ENCODE assay signal across 8 cellular contexts in genomic region chr5:140345919-140346347, GRCh38. TPM values are rescaled to one million over a fixed set of nuclear protein-coding genes. Genes with fewer than 3 reads are reported as not detected.
A peak's percentile ranks its signal among the peaks of the same experiment; 100 is the strongest.
DNase-seq lines count a peak whose midpoint lies in the region; ATAC-seq and TF ChIP-seq lines count a peak whose summit lies in the region.

No MANE protein-coding gene starts in this region.

- peak overlapping the region; percentile 74; the same call in 1 of the 2 replicates for H3K4me2 ChIP-seq in MM.1S (ENCODE audit: low read depth, low read length)

- H3K9me3 ChIP-seq in MM.1S (replicated peaks; ENCODE audit: insufficient read depth, low read length) (no peaks in the 10 kb centered on the region), prostate gland (no peaks in the 10 kb centered on the region)

- H3K4me3 ChIP-seq in MM.1S (ENCODE audit: low read length) (peak overlapping the region; percentile 58), astrocyte of the cerebellum (ENCODE audit: low read depth, low read length) (peak overlapping the region; percentile 55), prostate gland (peak overlapping the region; percentile 71 to 89)

- H3K4me1 ChIP-seq in MM.1S (ENCODE audit: low read length) = peaks cover 43% of the 10 kb centered on the region
- peaks cover 8% of the 10 kb centered on the region for H3K4me1 ChIP-seq in prostate gland (replicated peaks)

- peak overlapping the region; percentile 50 for H2AFZ ChIP-seq in MM.1S (ENCODE audit: low read length)

- H3K79me2 ChIP-seq in MM.1S (ENCODE audit: low read length) = no peaks in the 10 kb centered on the region; the same call in 1 of the 2 replicates

- H3K27me3 ChIP-seq in MM.1S (replicated peaks; ENCODE audit: insufficient read depth, low read length) (no peaks in the 10 kb centered on the region), prostate gland (replicated peaks; ENCODE audit: insufficient read depth) (no peaks in the 10 kb centered on the region)

- TF ChIP-seq POLR2A in prostate gland (IDR thresholded peaks at IDR 0.05) = no peak

- in situ Hi-C loops in G401 (cut with HindIII; ENCODE audit: low sequenced_read_pairs) (no loop called here), astrocyte of the cerebellum (cut with HindIII; ENCODE audit: low sequenced_read_pairs) (loop anchor here (5.0 kb wide), 3 partner anchors 34 to 114 kb away; no protein-coding TSS in a partner anchor)

- TF ChIP-seq CTCF in MM.1S (IDR thresholded peaks at IDR 0.05; ENCODE audit: low read length) (no peak), astrocyte of the cerebellum (IDR thresholded peaks at IDR 0.05; ENCODE audit: low read depth, low read length, missing control alignments) (peak; percentile 57), prostate gland (IDR thresholded peaks at IDR 0.05) (peak; percentile 14 to 57 (median 47))

- H3K27ac ChIP-seq in MM.1S (ENCODE audit: low read length) = no peak overlapping the region
- peak overlapping the region; percentile 75 to 79 for H3K27ac ChIP-seq in prostate gland

- whole genome bisulfite sequencing in prostate gland = 7% methylated on average over 6 of the region's 35 CpGs

- ATAC-seq in GM21619 (IDR thresholded peaks at IDR 0.05; ENCODE audit: unreplicated experiment) = peak; percentile 16

- H3K9ac ChIP-seq in MM.1S (ENCODE audit: low read length) = peak overlapping the region; percentile 30; the same call in 1 of the 2 replicates

- H3K9me2 ChIP-seq in MM.1S (replicated peaks; ENCODE audit: insufficient read depth, low read length) = no peaks in the 10 kb centered on the region

- peaks cover 21% of the 10 kb centered on the region; the same call in 1 of the 2 replicates for H3F3A ChIP-seq in MM.1S (ENCODE audit: insufficient read depth, low read length)

- no peaks in the 10 kb centered on the region for H4K20me1 ChIP-seq in MM.1S (ENCODE audit: insufficient read depth, low read length)

- DNase-seq in G401 (ENCODE audit: low spot score) = peak; percentile 55
- no peak for DNase-seq in MM.1S
- peak; percentile 29 for DNase-seq in astrocyte of the cerebellum (ENCODE audit: low read depth)
- DNase-seq in hypothalamus (lab: John Stamatoyannopoulos, UW) = peak in 50 of 51 donors; percentile 15 to 86 (median 64)
- DNase-seq in prostate gland (ENCODE audit: low spot score) = peak; percentile 52
- no peak for DNase-seq in DMS153 (lab: John Stamatoyannopoulos, UW)
- DNase-seq in stimulated activated CD4-positive, alpha-beta T cell treated with anti-CD3 and anti-CD28 coated beads, Interleukin-1b, Interleukin-23, amount 100 ng/mL, for 48 hours = no peak

- H3K36me3 ChIP-seq in MM.1S (replicated peaks; ENCODE audit: insufficient read depth, low read length) (no peaks in the 10 kb centered on the region), prostate gland (no peaks in the 10 kb centered on the region)

- intact Hi-C loops in prostate gland (cut with DNase I) = loop anchor here (2.0 to 5.0 kb wide), 3 partner anchors 44 to 169 kb away; partner anchors contain the start of genes CYSTM1 and PFDN1

RNA-seq across cellular contexts. Expression of gene HBEGF, which starts 0.5 kb away (rescaled TPM):
- 28.3 and 40.1 TPM in 2 replicates for total RNA-seq in G401 (2014; rRNA removed; shearing (Covaris generic))
- 10 to 100 TPM in 1 of 2 donors, 1 to 10 TPM in 1; 7.7 to 24.0 TPM for total RNA-seq in prostate gland

RNA-seq across cellular contexts. Expression of gene SLC4A9, which starts 14.1 kb away (rescaled TPM):
- not detected in 2 replicates for total RNA-seq in G401 (2014; rRNA removed; shearing (Covaris generic))
- total RNA-seq in prostate gland = not detected

RNA-seq across cellular contexts. Expression of gene PFDN1, which starts 43.0 kb away (rescaled TPM):
- 266 and 273 TPM in 2 replicates for total RNA-seq in G401 (2014; rRNA removed; shearing (Covaris generic))
- 100 to 1,000 TPM in 1 of 2 donors, 10 to 100 TPM in 1; 88.0 to 145 TPM for total RNA-seq in prostate gland

RNA-seq across cellular contexts. Expression of gene ANKHD1, which starts 55.7 kb away (rescaled TPM):
- total RNA-seq in G401 (2014; rRNA removed; shearing (Covaris generic)) = 47.9 and 69.4 TPM in 2 replicates
- total RNA-seq in prostate gland = 100 to 1,000 TPM in 1 of 2 donors, 10 to 100 TPM in 1; 69.7 to 112 TPM

Comparison
In these comparisons a context has a peak if more than half of its experiments do, and no peak if none do; other contexts are left out.
1. DNase-seq: peak in G401 (single experiment), astrocyte of the cerebellum (single experiment), hypothalamus (50 of 51) and prostate gland (single experiment); none in MM.1S (single experiment), DMS153 (single experiment) and stimulated activated CD4-positive, alpha-beta T cell treated with anti-CD3 and anti-CD28 coated beads, Interleukin-1b, Interleukin-23, amount 100 ng/mL, for 48 hours (single experiment).
2. Peak in every context shown above with its lines, with median percentiles within 50 percentile points of each other: H3K4me3 ChIP-seq.